Comparison of ENCODE assay signal across 1 cellular context in genomic region chr9:125611366-125611765, GRCh38.
TF ChIP-seq lines count a peak whose summit lies in the region.

No MANE protein-coding gene starts in this region.

TF ChIP-seq in K562, 482 proteins besides CTCF, POLR2A, EP300 and RAD21 (continued from another document):
- TF ChIP-seq ZBTB34 (CRISPR knock-in tag; IDR thresholded peaks at IDR 0.05): no peak
TF ChIP-seq in K562: peak in this region for 0.
